ENCODE assay signal across 1 cellular context in the genomic region with DNA sequence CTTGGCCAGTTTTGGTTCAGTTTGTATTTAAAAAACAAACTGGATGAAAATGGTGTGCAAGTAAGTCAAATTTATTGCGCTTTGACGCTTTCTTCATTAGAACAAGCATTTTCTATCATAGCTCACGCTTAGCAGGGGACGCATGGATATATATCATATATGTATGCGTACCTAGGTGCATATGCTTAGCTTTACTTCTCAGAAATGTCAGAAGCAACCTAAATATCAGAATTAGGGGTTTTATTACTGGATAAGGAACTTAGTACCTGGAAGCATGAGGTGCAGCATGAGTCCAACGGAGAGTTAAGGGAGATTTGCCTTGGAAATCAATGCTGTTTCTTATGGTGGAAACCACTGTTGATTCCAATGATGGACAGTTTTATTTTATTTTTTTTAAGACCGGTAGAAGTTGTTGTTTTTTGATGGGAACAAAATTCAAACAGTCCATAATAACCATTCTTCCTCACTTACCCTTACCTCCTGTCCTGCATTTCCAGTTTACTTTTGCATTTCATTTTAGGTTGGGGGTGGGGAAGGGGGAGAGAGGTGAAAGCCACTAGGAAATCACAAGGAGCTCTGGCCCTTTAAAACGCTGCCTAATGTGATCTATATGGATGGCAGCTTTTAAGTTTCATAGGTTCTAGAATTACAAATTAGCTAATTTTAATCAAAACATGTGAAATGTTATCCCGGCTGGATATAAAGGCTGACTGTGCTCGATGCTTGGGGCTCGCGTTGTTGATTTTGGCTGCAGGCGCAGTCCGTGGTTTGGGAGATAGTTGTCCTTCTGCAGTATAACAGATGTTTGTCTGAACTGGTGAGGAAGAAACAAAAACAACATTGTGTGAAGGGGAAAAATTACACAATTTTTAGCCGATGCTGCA.
TF ChIP-seq lines count a peak whose summit lies in the region.

No MANE protein-coding gene starts in this region.

TF ChIP-seq in HEK293, 187 proteins besides CTCF, POLR2A, EP300 and RAD21 (continued from another document and continues in another):
- TF ChIP-seq, protein P1, sequence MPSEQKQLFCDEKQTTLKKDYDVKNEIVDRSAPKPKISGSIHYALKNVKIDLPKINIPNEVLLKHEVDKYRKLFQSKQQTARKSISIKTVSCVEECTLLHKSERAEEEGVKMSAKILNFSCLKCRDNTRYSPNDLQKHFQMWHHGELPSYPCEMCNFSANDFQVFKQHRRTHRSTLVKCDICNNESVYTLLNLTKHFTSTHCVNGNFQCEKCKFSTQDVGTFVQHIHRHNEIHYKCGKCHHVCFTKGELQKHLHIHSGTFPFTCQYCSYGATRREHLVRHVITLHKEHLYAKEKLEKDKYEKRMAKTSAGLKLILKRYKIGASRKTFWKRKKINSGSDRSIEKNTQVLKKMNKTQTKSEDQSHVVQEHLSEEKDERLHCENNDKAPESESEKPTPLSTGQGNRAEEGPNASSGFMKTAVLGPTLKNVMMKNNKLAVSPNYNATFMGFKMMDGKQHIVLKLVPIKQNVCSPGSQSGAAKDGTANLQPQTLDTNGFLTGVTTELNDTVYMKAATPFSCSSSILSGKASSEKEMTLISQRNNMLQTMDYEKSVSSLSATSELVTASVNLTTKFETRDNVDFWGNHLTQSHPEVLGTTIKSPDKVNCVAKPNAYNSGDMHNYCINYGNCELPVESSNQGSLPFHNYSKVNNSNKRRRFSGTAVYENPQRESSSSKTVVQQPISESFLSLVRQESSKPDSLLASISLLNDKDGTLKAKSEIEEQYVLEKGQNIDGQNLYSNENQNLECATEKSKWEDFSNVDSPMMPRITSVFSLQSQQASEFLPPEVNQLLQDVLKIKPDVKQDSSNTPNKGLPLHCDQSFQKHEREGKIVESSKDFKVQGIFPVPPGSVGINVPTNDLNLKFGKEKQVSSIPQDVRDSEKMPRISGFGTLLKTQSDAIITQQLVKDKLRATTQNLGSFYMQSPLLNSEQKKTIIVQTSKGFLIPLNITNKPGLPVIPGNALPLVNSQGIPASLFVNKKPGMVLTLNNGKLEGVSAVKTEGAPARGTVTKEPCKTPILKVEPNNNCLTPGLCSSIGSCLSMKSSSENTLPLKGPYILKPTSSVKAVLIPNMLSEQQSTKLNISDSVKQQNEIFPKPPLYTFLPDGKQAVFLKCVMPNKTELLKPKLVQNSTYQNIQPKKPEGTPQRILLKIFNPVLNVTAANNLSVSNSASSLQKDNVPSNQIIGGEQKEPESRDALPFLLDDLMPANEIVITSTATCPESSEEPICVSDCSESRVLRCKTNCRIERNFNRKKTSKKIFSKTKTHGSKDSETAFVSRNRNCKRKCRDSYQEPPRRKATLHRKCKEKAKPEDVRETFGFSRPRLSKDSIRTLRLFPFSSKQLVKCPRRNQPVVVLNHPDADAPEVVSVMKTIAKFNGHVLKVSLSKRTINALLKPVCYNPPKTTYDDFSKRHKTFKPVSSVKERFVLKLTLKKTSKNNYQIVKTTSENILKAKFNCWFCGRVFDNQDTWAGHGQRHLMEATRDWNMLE (tag by site-specific recombination; conservative IDR thresholded peaks at IDR 0.05; ENCODE audit: low read depth): peak; percentile 20; the same call in 1 of the 2 replicates
- TF ChIP-seq ZNF140 (tag by site-specific recombination; IDR thresholded peaks at IDR 0.05) (no peak), ZNF10 (tag by site-specific recombination; IDR thresholded peaks at IDR 0.05) (peak; percentile 66), ZNF292 (tag by site-specific recombination; IDR thresholded peaks at IDR 0.05; ENCODE audit: borderline replicate concordance, low read depth) (no peak), ZNF169 (tag by site-specific recombination; IDR thresholded peaks at IDR 0.05) (no peak), PRDM6 (tag by site-specific recombination; IDR thresholded peaks at IDR 0.05) (peak; percentile 94), ZSCAN30 (tag by site-specific recombination; IDR thresholded peaks at IDR 0.05) (peak; percentile 91), ZSCAN23 (tag by site-specific recombination; IDR thresholded peaks at IDR 0.05) (peak; percentile 67; the same call in 1 of the 2 replicates), ZNF600 (tag by site-specific recombination; IDR thresholded peaks at IDR 0.05) (peak; percentile 55; the same call in 1 of the 2 replicates), ZNF501 (tag by site-specific recombination; IDR thresholded peaks at IDR 0.05) (peak; percentile 86), GLI2 (tag by site-specific recombination; IDR thresholded peaks at IDR 0.05; ENCODE audit: borderline replicate concordance, low read depth) (peak; percentile 85), ZNF148 (tag by site-specific recombination; IDR thresholded peaks at IDR 0.05; ENCODE audit: borderline replicate concordance) (no peak), ZNF174 (tag by site-specific recombination; IDR thresholded peaks at IDR 0.05) (no peak), ZNF335 (tag by site-specific recombination; conservative IDR thresholded peaks at IDR 0.05) (peak; percentile 12; the same call in 1 of the 2 replicates), PRDM1 (tag by site-specific recombination; IDR thresholded peaks at IDR 0.05) (peak; percentile 79), ZNF24 (tag by site-specific recombination; IDR thresholded peaks at IDR 0.05) (peak; percentile 82), ZXDB (tag by site-specific recombination; IDR thresholded peaks at IDR 0.05) (peak; percentile 96), ZFP37 (tag by site-specific recombination; IDR thresholded peaks at IDR 0.05) (no peak), ZNF19 (tag by site-specific recombination; IDR thresholded peaks at IDR 0.05; ENCODE audit: low read depth) (no peak), ZNF114 (tag by site-specific recombination; IDR thresholded peaks at IDR 0.05) (no peak), ZNF248 (tag by site-specific recombination; IDR thresholded peaks at IDR 0.05) (no peak), ZNF692 (tag by site-specific recombination; IDR thresholded peaks at IDR 0.05) (peak; percentile 81), ZFP69B (tag by site-specific recombination; IDR thresholded peaks at IDR 0.05) (peak; percentile 66), ZNF664 (tag by site-specific recombination; IDR thresholded peaks at IDR 0.05) (no peak), OVOL3 (tag by site-specific recombination; IDR thresholded peaks at IDR 0.05) (peak; percentile 96), ZBTB20 (tag by site-specific recombination; IDR thresholded peaks at IDR 0.05) (peak; percentile 50), ZNF211 (tag by site-specific recombination; IDR thresholded peaks at IDR 0.05; ENCODE audit: low read depth) (no peak), MZF1 (tag by site-specific recombination; IDR thresholded peaks at IDR 0.05; ENCODE audit: borderline replicate concordance) (peak; percentile 17; the same call in 1 of the 2 replicates), SCRT2 (tag by site-specific recombination; IDR thresholded peaks at IDR 0.05) (peak; percentile 27; the same call in 1 of the 2 replicates), BCL11A (tag by site-specific recombination; IDR thresholded peaks at IDR 0.05; ENCODE audit: low read depth) (peak; percentile 94; the same call in 1 of the 2 replicates), MYNN (tag by site-specific recombination; IDR thresholded peaks at IDR 0.05; ENCODE audit: borderline replicate concordance) (peak; percentile 57; the same call in 1 of the 2 replicates), ZSCAN16 (tag by site-specific recombination; IDR thresholded peaks at IDR 0.05) (0 out of 2 replicates have a peak, but pooled peaks have one; percentile 59), ZNF610 (tag by site-specific recombination; IDR thresholded peaks at IDR 0.05; ENCODE audit: borderline replicate concordance) (peak; percentile 73), ZNF596 (tag by site-specific recombination; IDR thresholded peaks at IDR 0.05) (peak; percentile 70; the same call in 1 of the 2 replicates), ZNF2 (tag by site-specific recombination; IDR thresholded peaks at IDR 0.05) (0 out of 2 replicates have a peak, but pooled peaks have one; percentile 27), SALL2 (tag by site-specific recombination; IDR thresholded peaks at IDR 0.05; ENCODE audit: borderline replicate concordance) (no peak), BCL6B (tag by site-specific recombination; IDR thresholded peaks at IDR 0.05) (no peak), ZNF214 (tag by site-specific recombination; IDR thresholded peaks at IDR 0.05; ENCODE audit: borderline replicate concordance) (no peak), ZNF404 (tag by site-specific recombination; IDR thresholded peaks at IDR 0.05) (no peak), ZNF561 (tag by site-specific recombination; IDR thresholded peaks at IDR 0.05; ENCODE audit: borderline replicate concordance) (peak; percentile 97), ZNF585B (tag by site-specific recombination; IDR thresholded peaks at IDR 0.05) (no peak)
- TF ChIP-seq, protein P2, sequence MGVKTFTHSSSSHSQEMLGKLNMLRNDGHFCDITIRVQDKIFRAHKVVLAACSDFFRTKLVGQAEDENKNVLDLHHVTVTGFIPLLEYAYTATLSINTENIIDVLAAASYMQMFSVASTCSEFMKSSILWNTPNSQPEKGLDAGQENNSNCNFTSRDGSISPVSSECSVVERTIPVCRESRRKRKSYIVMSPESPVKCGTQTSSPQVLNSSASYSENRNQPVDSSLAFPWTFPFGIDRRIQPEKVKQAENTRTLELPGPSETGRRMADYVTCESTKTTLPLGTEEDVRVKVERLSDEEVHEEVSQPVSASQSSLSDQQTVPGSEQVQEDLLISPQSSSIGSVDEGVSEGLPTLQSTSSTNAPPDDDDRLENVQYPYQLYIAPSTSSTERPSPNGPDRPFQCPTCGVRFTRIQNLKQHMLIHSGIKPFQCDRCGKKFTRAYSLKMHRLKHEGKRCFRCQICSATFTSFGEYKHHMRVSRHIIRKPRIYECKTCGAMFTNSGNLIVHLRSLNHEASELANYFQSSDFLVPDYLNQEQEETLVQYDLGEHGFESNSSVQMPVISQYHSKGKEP (tag by site-specific recombination; IDR thresholded peaks at IDR 0.05): peak; percentile 91
- TF ChIP-seq, protein P3, sequence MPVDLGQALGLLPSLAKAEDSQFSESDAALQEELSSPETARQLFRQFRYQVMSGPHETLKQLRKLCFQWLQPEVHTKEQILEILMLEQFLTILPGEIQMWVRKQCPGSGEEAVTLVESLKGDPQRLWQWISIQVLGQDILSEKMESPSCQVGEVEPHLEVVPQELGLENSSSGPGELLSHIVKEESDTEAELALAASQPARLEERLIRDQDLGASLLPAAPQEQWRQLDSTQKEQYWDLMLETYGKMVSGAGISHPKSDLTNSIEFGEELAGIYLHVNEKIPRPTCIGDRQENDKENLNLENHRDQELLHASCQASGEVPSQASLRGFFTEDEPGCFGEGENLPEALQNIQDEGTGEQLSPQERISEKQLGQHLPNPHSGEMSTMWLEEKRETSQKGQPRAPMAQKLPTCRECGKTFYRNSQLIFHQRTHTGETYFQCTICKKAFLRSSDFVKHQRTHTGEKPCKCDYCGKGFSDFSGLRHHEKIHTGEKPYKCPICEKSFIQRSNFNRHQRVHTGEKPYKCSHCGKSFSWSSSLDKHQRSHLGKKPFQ (tag by site-specific recombination; IDR thresholded peaks at IDR 0.05): peak; percentile 95
